ENCODE assay signal across 19 cellular contexts in genomic region chr21:14956826-14957225, GRCh38.
DNase-seq lines count a peak whose midpoint lies in the region; ATAC-seq, FAIRE-seq and TF ChIP-seq lines count a peak whose summit lies in the region.
"Had no signal": no experiment of that assay in that cellular context is flagged by ENCODE, and none has a peak within 500 bp of the region (broad histone marks: within the 10 kb centered on the region; RNA-seq: fewer than 3 reads in every experiment).

No MANE protein-coding gene starts in this region.

- H3K27me3 ChIP-seq in mesenchymal stem cell (ENCODE audit: control insufficient read depth in 1 of 2, insufficient read depth in 1 of 2, low read length in 2 of 2), result no peaks in the 10 kb centered on the region
- H3K27me3 ChIP-seq: ovary had no signal

- H2BK120ac ChIP-seq in mesenchymal stem cell (ENCODE audit: low read depth, low read length), result no peak overlapping the region

- H2BK15ac ChIP-seq in mesenchymal stem cell (ENCODE audit: low read depth, poor library complexity, severe bottlenecking), result no peak overlapping the region

- H2BK12ac ChIP-seq in mesenchymal stem cell (ENCODE audit: low read length in 2 of 2), result no peak overlapping the region

- H3K36me3 Mint-ChIP-seq in chondrocyte (ENCODE audit: low read depth), result no peaks in the 10 kb centered on the region
- no peaks in the 10 kb centered on the region for H3K36me3 Mint-ChIP-seq in T-helper 2 cell treated with Interferon-gamma antibody and Interleukin-4, amounts not matched to agents 5 μg/mL and 100 μg/mL, for 36 hours (ENCODE audit: low read depth)

- H3K9me3 Mint-ChIP-seq in chondrocyte (ENCODE audit: low read depth), result no peaks in the 10 kb centered on the region
- H3K9me3 Mint-ChIP-seq in T-helper 2 cell treated with Interferon-gamma antibody and Interleukin-4, amounts not matched to agents 5 μg/mL and 100 μg/mL, for 36 hours, result no peaks in the 10 kb centered on the region

- peaks cover 0 to 5% of the 10 kb centered on the region in 2 experiments for H3K36me3 ChIP-seq in mesenchymal stem cell (ENCODE audit: control insufficient read depth in 1 of 2, insufficient read depth in 2 of 2, low read depth in 1 of 2, low read length in 2 of 2)
- H3K36me3 ChIP-seq: ovary had no signal

- no peak for ATAC-seq in HG02642 (IDR thresholded peaks at IDR 0.05; ENCODE audit: poor library complexity, unreplicated experiment)
- no peak for ATAC-seq in GM18873 (IDR thresholded peaks at IDR 0.05; ENCODE audit: low FRiP score, unreplicated experiment)
- ATAC-seq: esophagus mucosa; left cardiac atrium; stimulated activated naive CD8-positive, alpha-beta T cell treated with anti-CD3 and anti-CD28 coated beads, Interleukin-15, Interleukin-2, amounts not matched to agents 100 U/mL and 50 U/mL, for 24 hours had no signal

- peak overlapping the region; percentile 9 for H3K9ac ChIP-seq in mesenchymal stem cell (ENCODE audit: low read length)

- 62% methylated on average over 3 of the region's 4 CpGs for WGBS in mesenchymal stem cell

- no peak overlapping the region for H4K8ac ChIP-seq in mesenchymal stem cell (ENCODE audit: low read length)

- H2BK5ac ChIP-seq in mesenchymal stem cell (ENCODE audit: low read depth, low read length, poor library complexity, severe bottlenecking), result no peak overlapping the region

- H3K4me3 ChIP-seq in AG10803 (ENCODE audit: low read length) (no peak overlapping the region), mesenchymal stem cell (ENCODE audit: insufficient read depth in 1 of 2, low read depth in 1 of 2, low read length in 2 of 2) (no peak overlapping the region)
- H3K4me3 ChIP-seq: ovary had no signal

- no peak overlapping the region for H2AFZ ChIP-seq in mesenchymal stem cell (ENCODE audit: low read depth, low read length)

- FAIRE-seq in HTR-8/SVneo (lab: Jason Lieb, UNC), result peak; percentile 65

- H3K9me3 ChIP-seq in mesenchymal stem cell (ENCODE audit: control insufficient read depth, low read length), result no peaks in the 10 kb centered on the region
- H3K9me3 ChIP-seq: ovary had no signal

- no peak overlapping the region for H3K18ac ChIP-seq in mesenchymal stem cell (ENCODE audit: low read depth in 1 of 2, low read length in 2 of 2)

- peaks cover 24% of the 10 kb centered on the region for H3K4me1 Mint-ChIP-seq in chondrocyte (ENCODE audit: low read depth)
- H3K4me1 Mint-ChIP-seq in T-helper 2 cell treated with Interferon-gamma antibody and Interleukin-4, amounts not matched to agents 5 μg/mL and 100 μg/mL, for 36 hours (ENCODE audit: low read depth), result no peaks in the 10 kb centered on the region

- no peak overlapping the region for H3K14ac ChIP-seq in mesenchymal stem cell (ENCODE audit: low read length in 2 of 2)

- no peak overlapping the region for H4K91ac ChIP-seq in mesenchymal stem cell (ENCODE audit: low read length)

- peaks cover 2% of the 10 kb centered on the region for H3K79me1 ChIP-seq in mesenchymal stem cell (replicated peaks; ENCODE audit: low read length, poor library complexity, severe bottlenecking)

- H3K4me3 Mint-ChIP-seq in chondrocyte (ENCODE audit: unreplicated experiment), result no peak overlapping the region
- no peak overlapping the region for H3K4me3 Mint-ChIP-seq in T-helper 2 cell treated with Interferon-gamma antibody and Interleukin-4, amounts not matched to agents 5 μg/mL and 100 μg/mL, for 36 hours

- no peaks in the 10 kb centered on the region for H3K27me3 Mint-ChIP-seq in chondrocyte (ENCODE audit: low read depth)
- no peaks in the 10 kb centered on the region for H3K27me3 Mint-ChIP-seq in T-helper 2 cell treated with Interferon-gamma antibody and Interleukin-4, amounts not matched to agents 5 μg/mL and 100 μg/mL, for 36 hours (ENCODE audit: low read depth)

- H3K4me1 ChIP-seq in mesenchymal stem cell (ENCODE audit: control insufficient read depth, insufficient read depth, low read depth, low read length), result no peaks in the 10 kb centered on the region

- H3K4ac ChIP-seq in mesenchymal stem cell (ENCODE audit: low read depth in 1 of 2, low read length in 2 of 2), result no peak overlapping the region

- no peak overlapping the region for H3K23ac ChIP-seq in mesenchymal stem cell (ENCODE audit: low read length in 2 of 2)

- no peak overlapping the region for H3K4me2 ChIP-seq in mesenchymal stem cell (ENCODE audit: low read length, poor library complexity, severe bottlenecking)

- H3K27ac Mint-ChIP-seq in chondrocyte (ENCODE audit: unreplicated experiment), result peak overlapping the region; percentile 38
- no peak overlapping the region for H3K27ac Mint-ChIP-seq in T-helper 2 cell treated with Interferon-gamma antibody and Interleukin-4, amounts not matched to agents 5 μg/mL and 100 μg/mL, for 36 hours

- no peak for TF ChIP-seq CTCF in AG10803 (conservative IDR thresholded peaks at IDR 0.05; ENCODE audit: low read length)
- no peak for TF ChIP-seq CTCF in chondrocyte (IDR thresholded peaks at IDR 0.05)

- DNase-seq in AG10803 (ENCODE audit: low read depth), result peak; percentile 70
- peak; percentile 10 for DNase-seq in HTR-8/SVneo (ENCODE audit: insufficient read length, low spot score)
- no peak for DNase-seq in chondrocyte (ENCODE audit: low spot score)
- DNase-seq in mesenchymal stem cell, result no peak
- DNase-seq in T-helper 2 cell treated with Interferon-gamma antibody and Interleukin-4, amounts not matched to agents 5 μg/mL and 100 μg/mL, for 36 hours (ENCODE audit: low spot score), result no peak
- DNase-seq in medulla oblongata (ENCODE audit: extremely low spot score), result no peak
- DNase-seq: activated CD4-positive, alpha-beta T cell treated with anti-CD3 and anti-CD28 coated beads, Interleukin-2, amount 50 U/mL, for 4 hours; AML-193; cortex of kidney; DMS 273 treated with DMSO at 0.1 percent for 48 hours; hippocampal formation; left cardiac atrium; NCI-H1694 treated with DMSO at 0.1 percent for 48 hours; NCI-H510A; ovary; stimulated activated naive CD8-positive, alpha-beta T cell treated with anti-CD3 and anti-CD28 coated beads, Interleukin-15, Interleukin-2, amounts not matched to agents 100 U/mL and 50 U/mL, for 24 hours had no signal

- H3K27ac ChIP-seq in mesenchymal stem cell (ENCODE audit: low read length, poor library complexity, severe bottlenecking), result no peak overlapping the region
- H3K27ac ChIP-seq: ovary had no signal

- H2AK5ac ChIP-seq in mesenchymal stem cell (ENCODE audit: low read length, severe bottlenecking), result no peak overlapping the region

Comparison
In these comparisons a context has a peak if more than half of its experiments do, and no peak if none do; other contexts are left out.
1. DNase-seq: peak in AG10803 (single experiment) and HTR-8/SVneo (single experiment); none in chondrocyte (single experiment), mesenchymal stem cell (single experiment), T-helper 2 cell treated with Interferon-gamma antibody and Interleukin-4, amounts not matched to agents 5 μg/mL and 100 μg/mL, for 36 hours (single experiment) and medulla oblongata (single experiment).